ENCODE assay signal across 9 cellular contexts in genomic region chr17:77887110-77887463, GRCh38.
DNase-seq lines count a peak whose midpoint lies in the region; ATAC-seq, FAIRE-seq and TF ChIP-seq lines count a peak whose summit lies in the region.
"Had no signal": no experiment of that assay in that cellular context is flagged by ENCODE, and none has a peak within 500 bp of the region (broad histone marks: within the 10 kb centered on the region; RNA-seq: fewer than 3 reads in every experiment).

No MANE protein-coding gene starts in this region.

- H3K9me3 ChIP-seq in endothelial cell of umbilical vein (replicated peaks; ENCODE audit: control insufficient read depth, insufficient read depth, low read length) (no peaks in the 10 kb centered on the region), parathyroid adenoma (ENCODE audit: control insufficient read depth, low read length) (no peaks in the 10 kb centered on the region)

- TF ChIP-seq POLR2A in endothelial cell of umbilical vein (IDR thresholded peaks at IDR 0.05; ENCODE audit: low read depth, low read length) = no peak

- no peaks in the 10 kb centered on the region for H3K9me1 ChIP-seq in endothelial cell of umbilical vein (replicated peaks; ENCODE audit: control insufficient read depth, extremely low read depth, insufficient read depth, low read length)

- H3K4me1 ChIP-seq in endothelial cell of umbilical vein (ENCODE audit: control insufficient read depth, extremely low read depth, insufficient read depth, low read length) = peaks cover 4% of the 10 kb centered on the region
- no peaks in the 10 kb centered on the region for H3K4me1 ChIP-seq in parathyroid adenoma

- no peak for DNase-seq in CD14-positive monocyte (ENCODE audit: low spot score)
- DNase-seq in RWPE1 (ENCODE audit: low spot score) = no peak
- DNase-seq in endothelial cell of umbilical vein (ENCODE audit: low read depth, low spot score) = no peak
- DNase-seq in pons (ENCODE audit: low spot score) = no peak
- DNase-seq in NCI-H1694 treated with DMSO at 0.1 percent for 48 hours (lab: John Stamatoyannopoulos, UW) = no peak

- H3K27ac ChIP-seq in RWPE1 (peak overlapping the region; percentile 37; the same call in 1 of the 2 replicates), endothelial cell of umbilical vein (ENCODE audit: insufficient read depth, low read depth, low read length) (no peak overlapping the region), parathyroid adenoma (no peak overlapping the region)

- no peak for FAIRE-seq in endothelial cell of umbilical vein (lab: Jason Lieb, UNC)
- FAIRE-seq: G401.6 had no signal

- no peak for ATAC-seq in GM21447 (IDR thresholded peaks at IDR 0.05; ENCODE audit: unreplicated experiment)
- no peak for ATAC-seq in HG02571 (IDR thresholded peaks at IDR 0.05; ENCODE audit: unreplicated experiment)

- no peak overlapping the region for H3K9ac ChIP-seq in endothelial cell of umbilical vein (replicated peaks; ENCODE audit: extremely low read depth, insufficient read depth, low read length)
- no peak overlapping the region for H3K9ac ChIP-seq in parathyroid adenoma

- peak overlapping the region; percentile 85 to 96 (median 96) for H3K27ac Mint-ChIP-seq in CD14-positive monocyte

- intact Hi-C loops in CD14-positive monocyte (cut with micrococcal nuclease) (loop anchor here in 1 of 2 donors (2.0 to 5.0 kb wide), 2 partner anchors 16 to 70 kb away; partner anchors contain the start of gene TNRC6C), endothelial cell of umbilical vein (cut with micrococcal nuclease) (no loop called here)

- H3K79me2 ChIP-seq in endothelial cell of umbilical vein (ENCODE audit: control insufficient read depth, insufficient read depth, low read length) = no peaks in the 10 kb centered on the region
- H3K79me2 ChIP-seq in parathyroid adenoma = no peaks in the 10 kb centered on the region

- H3K27me3 ChIP-seq in endothelial cell of umbilical vein (ENCODE audit: control insufficient read depth in 2 of 2, insufficient read depth in 2 of 2, low read length in 2 of 2) (peaks cover 10 to 16% of the 10 kb centered on the region in 2 experiments), parathyroid adenoma (ENCODE audit: control insufficient read depth, insufficient read depth, low read length) (no peaks in the 10 kb centered on the region)

- no TSS peak for BruUV-seq in endothelial cell of umbilical vein (replicated peaks; lab: Mats Ljungman, UMichigan)

- H3K4me3 Mint-ChIP-seq in CD14-positive monocyte = peak overlapping the region; percentile 84 to 95

- H2AFZ ChIP-seq in endothelial cell of umbilical vein (ENCODE audit: low read depth, low read length) (peak overlapping the region; percentile 74), parathyroid adenoma (peak overlapping the region; percentile 83)

- no peak overlapping the region for H3K4me3 ChIP-seq in endothelial cell of umbilical vein (replicated peaks in 1 of 3; ENCODE audit: insufficient read depth in 1 of 3, low read depth in 1 of 3, low read length in 3 of 3)
- peak overlapping the region; percentile 60 for H3K4me3 ChIP-seq in parathyroid adenoma (ENCODE audit: low read depth, low read length)

- CTCF ChIA-PET in RWPE1 (lab: Yijun Ruan, JAX) (interaction anchor here (0.6 kb wide), 1 partner anchor 310 kb away, joined by 3 read pairs; no protein-coding TSS in a partner anchor), endothelial cell of umbilical vein (lab: Charles Lee) (interaction anchor here (1.2 to 2.1 kb wide), 4 partner anchors 28 to 132 kb away, joined by 3 to 9 read pairs (median 5); partner anchors contain the start of gene TNRC6C)

- H3K27me3 Mint-ChIP-seq in CD14-positive monocyte (ENCODE audit: low read depth in 3 of 3) = peaks cover 43 to 77% (median 68%) of the 10 kb centered on the region in 3 donors

- no peaks in the 10 kb centered on the region for H4K20me1 ChIP-seq in endothelial cell of umbilical vein (replicated peaks; ENCODE audit: control insufficient read depth, extremely low read depth, insufficient read depth, low read length)

- POLR2A ChIA-PET in RWPE1 (lab: Yijun Ruan, JAX; ENCODE audit: low non-redundant PET) (no interaction called here), endothelial cell of umbilical vein (lab: Charles Lee) (interaction anchor here (1.5 kb wide), 1 partner anchor 71 kb away, joined by 4 read pairs; the partner anchor contains the start of gene TNRC6C)

- no peaks in the 10 kb centered on the region for H3K36me3 ChIP-seq in endothelial cell of umbilical vein (ENCODE audit: control insufficient read depth in 2 of 2, extremely low read depth in 1 of 2, insufficient read depth in 2 of 2, low read length in 2 of 2)
- no peaks in the 10 kb centered on the region for H3K36me3 ChIP-seq in parathyroid adenoma (ENCODE audit: control insufficient read depth, insufficient read depth, low read length)

- H3K9me3 Mint-ChIP-seq in CD14-positive monocyte = peaks cover 0 to 7% (median 4%) of the 10 kb centered on the region in 7 donors

- dilution Hi-C loops in endothelial cell of umbilical vein (cut with MboI; ENCODE audit: extremely low pct_ligation_motif_present, low sequenced_read_pairs) = no loop called here

- TF ChIP-seq CTCF in CD14-positive monocyte (IDR thresholded peaks at IDR 0.05) = no peak
- TF ChIP-seq CTCF in RWPE1 (conservative IDR thresholded peaks at IDR 0.05; ENCODE audit: low read depth) = no peak
- TF ChIP-seq CTCF in endothelial cell of umbilical vein (IDR thresholded peaks at IDR 0.05; ENCODE audit: extremely low read depth in 1 of 2, insufficient read depth in 1 of 2, low read depth in 1 of 2, low read length in 2 of 2) = no peak
- no peak for TF ChIP-seq CTCF in parathyroid adenoma (IDR thresholded peaks at IDR 0.05)

- peaks cover 5 to 11% of the 10 kb centered on the region in 2 donors for H3K36me3 Mint-ChIP-seq in CD14-positive monocyte

- peaks cover 57% of the 10 kb centered on the region for H3K4me1 Mint-ChIP-seq in CD14-positive monocyte

- H3K4me2 ChIP-seq in endothelial cell of umbilical vein (ENCODE audit: insufficient read depth, low read length) = peak overlapping the region; percentile 57
- peak overlapping the region; percentile 95 for H3K4me2 ChIP-seq in parathyroid adenoma (ENCODE audit: low read length)

TF ChIP-seq in endothelial cell of umbilical vein, 7 proteins besides CTCF, POLR2A, EP300 and RAD21:
- TF ChIP-seq FOS (IDR thresholded peaks at IDR 0.05; ENCODE audit: borderline replicate concordance, insufficient read depth, low read length) = no peak
- no peak for TF ChIP-seq MYC (IDR thresholded peaks at IDR 0.05; ENCODE audit: low read depth, low read length)
- TF ChIP-seq MAX (IDR thresholded peaks at IDR 0.05; ENCODE audit: insufficient read depth, insufficient read length) = no peak
